In genomic region chr19:13839193-13839937, GRCh38 we compare ENCODE assay signal across 8 cellular contexts. TPM values are rescaled to one million over a fixed set of nuclear protein-coding genes. Genes with fewer than 3 reads are reported as not detected.
DNase-seq lines count a peak whose midpoint lies in the region; ATAC-seq and TF ChIP-seq lines count a peak whose summit lies in the region.

No MANE protein-coding gene starts in this region.

- peaks cover 30% of the 10 kb centered on the region in 2 donors for H3K4me1 Mint-ChIP-seq in natural killer cell treated with Interleukin-12 subunit alpha and Interleukin-12 subunit beta and Interleukin-15 and Interleukin-18, amount 100 ng/mL, for 72 hours (ENCODE audit: low read depth in 2 of 2)

- TF ChIP-seq CTCF in OCI-LY3 (IDR thresholded peaks at IDR 0.05; ENCODE audit: low read depth, low read length): no peak

- in situ Hi-C loops in HAP-1 (cut with MboI; ENCODE audit: low sequenced_read_pairs): no loop called here

- H3K4me1 ChIP-seq in ES-I3 (ENCODE audit: insufficient read depth, low read length) (peaks cover 14% of the 10 kb centered on the region), HAP-1 (peaks cover 29% of the 10 kb centered on the region), OCI-LY3 (ENCODE audit: low read length) (peaks cover 57% of the 10 kb centered on the region), subcutaneous abdominal adipose tissue (ENCODE audit: control insufficient read depth in 5 of 5, insufficient read depth in 5 of 5, low read length in 5 of 5) (peaks cover 4 to 79% (median 69%) of the 10 kb centered on the region in 5 donors)

- peak; percentile 63 to 74 for ATAC-seq in natural killer cell treated with Interleukin-12 subunit alpha and Interleukin-12 subunit beta and Interleukin-15 and Interleukin-18, amount 100 ng/mL, for 72 hours
- ATAC-seq in GM21619 (IDR thresholded peaks at IDR 0.05; ENCODE audit: unreplicated experiment): no peak

- no peaks in the 10 kb centered on the region for H3K27me3 Mint-ChIP-seq in natural killer cell treated with Interleukin-12 subunit alpha and Interleukin-12 subunit beta and Interleukin-15 and Interleukin-18, amount 100 ng/mL, for 72 hours

- H3K9me3 Mint-ChIP-seq in natural killer cell treated with Interleukin-12 subunit alpha and Interleukin-12 subunit beta and Interleukin-15 and Interleukin-18, amount 100 ng/mL, for 72 hours: no peaks in the 10 kb centered on the region

- DNase-seq in HAP-1 (ENCODE audit: low spot score in 2 of 2) (peak in 1 of 2 experiments; percentile 68), activated T-cell treated with anti-CD3 and anti-CD28 coated beads for 1 hour (ENCODE audit: low read depth) (peak; percentile 75), erythroblast (lab: John Stamatoyannopoulos, UW) (peak; percentile 88 to 90)
- peak; percentile 93 for DNase-seq in natural killer cell treated with Interleukin-12 subunit alpha and Interleukin-12 subunit beta and Interleukin-15 and Interleukin-18, amount 100 ng/mL, for 72 hours (ENCODE audit: low spot score)

- H3K4me3 ChIP-seq in HAP-1: peak overlapping the region; percentile 63
- H3K4me3 ChIP-seq in OCI-LY3 (ENCODE audit: low read length): peak overlapping the region; percentile 74
- H3K4me3 ChIP-seq in subcutaneous abdominal adipose tissue (ENCODE audit: low read depth in 1 of 5, low read length in 5 of 5): peak overlapping the region; percentile 73 to 100 (median 98)

- H3K27ac ChIP-seq in OCI-LY3 (ENCODE audit: low read length): peak overlapping the region; percentile 64
- peak overlapping the region; percentile 100 for H3K27ac ChIP-seq in subcutaneous abdominal adipose tissue (ENCODE audit: low read depth, low read length)

- no peak overlapping the region; the same call in 1 of the 2 replicates for H2AFZ ChIP-seq in OCI-LY3 (ENCODE audit: low read depth, low read length)

- peak overlapping the region; percentile 64; the same call in 1 of the 2 replicates for H3K9ac ChIP-seq in ES-I3 (ENCODE audit: low read depth, low read length)
- peak overlapping the region; percentile 72 for H3K9ac ChIP-seq in OCI-LY3 (ENCODE audit: low read length)
- H3K9ac ChIP-seq in subcutaneous abdominal adipose tissue (ENCODE audit: low read length in 5 of 5): peak overlapping the region; percentile 75 to 100 (median 95)

- H3K79me2 ChIP-seq in OCI-LY3 (ENCODE audit: low read length): peaks cover 35% of the 10 kb centered on the region

- peak overlapping the region; percentile 87 for H3K4me3 Mint-ChIP-seq in natural killer cell treated with Interleukin-12 subunit alpha and Interleukin-12 subunit beta and Interleukin-15 and Interleukin-18, amount 100 ng/mL, for 72 hours

- H4K20me1 ChIP-seq in OCI-LY3 (ENCODE audit: insufficient read depth, low read length): no peaks in the 10 kb centered on the region; the same call in 1 of the 2 replicates

- no peaks in the 10 kb centered on the region for H3K36me3 Mint-ChIP-seq in natural killer cell treated with Interleukin-12 subunit alpha and Interleukin-12 subunit beta and Interleukin-15 and Interleukin-18, amount 100 ng/mL, for 72 hours

- H3K9me3 ChIP-seq in ES-I3 (ENCODE audit: control insufficient read depth, insufficient read depth, low read length) (no peaks in the 10 kb centered on the region), HAP-1 (no peaks in the 10 kb centered on the region), OCI-LY3 (ENCODE audit: insufficient read depth, low read length) (no peaks in the 10 kb centered on the region), subcutaneous abdominal adipose tissue (ENCODE audit: control insufficient read depth in 5 of 5, low read length in 5 of 5) (no peaks in the 10 kb centered on the region)

- H3K36me3 ChIP-seq in ES-I3 (ENCODE audit: insufficient read depth, low read length) (no peaks in the 10 kb centered on the region), HAP-1 (replicated peaks) (peaks cover 14% of the 10 kb centered on the region), OCI-LY3 (replicated peaks; ENCODE audit: low read depth, low read length) (peaks cover 2% of the 10 kb centered on the region), subcutaneous abdominal adipose tissue (ENCODE audit: control insufficient read depth in 5 of 5, insufficient read depth in 5 of 5, low read length in 5 of 5) (peaks cover 0 to 56% (median 24%) of the 10 kb centered on the region in 5 donors)

- H3K27ac Mint-ChIP-seq in natural killer cell treated with Interleukin-12 subunit alpha and Interleukin-12 subunit beta and Interleukin-15 and Interleukin-18, amount 100 ng/mL, for 72 hours: peak overlapping the region; percentile 98 to 100

- peak; percentile 78 for TF ChIP-seq POLR2A in erythroblast (IDR thresholded peaks at IDR 0.05; ENCODE audit: low read length)

- H3K27me3 ChIP-seq in HAP-1 (ENCODE audit: low read depth) (no peaks in the 10 kb centered on the region), OCI-LY3 (ENCODE audit: low read depth, low read length) (no peaks in the 10 kb centered on the region), subcutaneous abdominal adipose tissue (ENCODE audit: control insufficient read depth in 5 of 5, insufficient read depth in 4 of 5, low read length in 5 of 5) (no peaks in the 10 kb centered on the region)

- peak overlapping the region; percentile 90 for H3K4me2 ChIP-seq in OCI-LY3 (ENCODE audit: low read length)

RNA-seq across cellular contexts. Expression of gene NANOS3, which starts 37.6 kb away (rescaled TPM):
- under 1 TPM in 1 of 2 donors, not detected in 1; 0.95 TPM for total RNA-seq in natural killer cell treated with Interleukin-12 subunit alpha and Interleukin-12 subunit beta and Interleukin-15 and Interleukin-18, amount 100 ng/mL, for 72 hours

RNA-seq across cellular contexts. Expression of gene ZSWIM4, which starts 44.1 kb away (rescaled TPM):
- 1 to 10 TPM; 8.3 to 9.7 TPM for total RNA-seq in natural killer cell treated with Interleukin-12 subunit alpha and Interleukin-12 subunit beta and Interleukin-15 and Interleukin-18, amount 100 ng/mL, for 72 hours
